ENCODE assay signal across 17 cellular contexts in the genomic region with DNA sequence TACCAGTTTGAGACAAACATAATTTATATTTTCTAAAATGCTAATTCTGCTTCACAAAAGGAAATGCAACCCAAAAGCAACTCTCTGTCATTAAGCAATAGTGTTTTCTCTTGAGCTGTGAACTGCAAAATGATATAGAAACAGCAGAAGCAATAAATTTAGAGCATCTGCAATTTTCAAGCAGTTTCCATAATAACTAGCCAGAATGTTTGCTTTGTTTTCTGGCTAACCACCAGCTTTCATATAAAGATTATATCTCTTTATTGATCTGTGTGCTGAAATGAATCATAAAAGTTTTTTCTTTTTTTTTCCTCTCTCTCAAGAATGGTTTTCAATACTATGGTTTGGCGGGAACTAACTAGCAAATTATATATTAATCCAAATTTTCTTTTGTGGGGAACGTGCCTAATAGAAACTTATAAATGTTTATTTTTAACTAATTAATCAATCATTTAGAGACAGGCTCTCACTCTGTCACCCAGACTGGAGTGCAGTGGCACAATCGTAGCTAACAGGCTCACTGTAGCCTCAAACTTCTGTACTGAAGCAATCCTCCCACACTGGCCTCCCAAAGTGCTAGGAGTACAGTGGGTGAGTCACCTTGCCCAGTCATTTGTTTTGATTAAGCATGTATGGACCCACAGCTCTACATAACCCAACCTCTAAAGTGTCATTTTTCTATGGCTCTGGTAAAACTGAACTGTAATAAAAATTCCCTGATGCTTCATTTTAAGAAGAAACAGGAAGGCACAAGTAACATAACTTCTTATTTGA.
DNase-seq lines count a peak whose midpoint lies in the region; ATAC-seq and TF ChIP-seq lines count a peak whose summit lies in the region.
"Had no signal": no experiment of that assay in that cellular context is flagged by ENCODE, and none has a peak within 500 bp of the region (broad histone marks: within the 10 kb centered on the region; RNA-seq: fewer than 3 reads in every experiment).

No MANE protein-coding gene starts in this region.

- no peaks in the 10 kb centered on the region for H3K9me2 ChIP-seq in PC-3 (replicated peaks; ENCODE audit: low read length)

- H3K36me3 ChIP-seq in PC-3 (ENCODE audit: low read depth, low read length) (no peaks in the 10 kb centered on the region), smooth muscle cell (ENCODE audit: low read depth) (no peaks in the 10 kb centered on the region), heart left ventricle (no peaks in the 10 kb centered on the region)
- H3K36me3 ChIP-seq: upper lobe of right lung had no signal

- intact Hi-C loops in PC-3 (cut with micrococcal nuclease) (loop anchor here (2.0 kb wide), 1 partner anchor 74 kb away; no protein-coding TSS in a partner anchor), heart left ventricle (cut with DNase I) (no loop called here)

- H3K4me1 ChIP-seq in PC-3 (ENCODE audit: insufficient read depth, low read length): peaks cover 21% of the 10 kb centered on the region
- no peaks in the 10 kb centered on the region for H3K4me1 ChIP-seq in smooth muscle cell (ENCODE audit: low read depth)
- H3K4me1 ChIP-seq in heart left ventricle: no peaks in the 10 kb centered on the region
- H3K4me1 ChIP-seq: upper lobe of right lung had no signal

- no peak for DNase-seq in HEK293T (ENCODE audit: extremely low spot score)
- DNase-seq in PC-3: peak; percentile 79
- peak; percentile 65 for DNase-seq in epithelial cell of esophagus (ENCODE audit: low read depth)
- no peak for DNase-seq in smooth muscle cell (lab: John Stamatoyannopoulos, UW; ENCODE audit: unreplicated experiment)
- no peak for DNase-seq in heart left ventricle
- no peak for DNase-seq in putamen (ENCODE audit: low spot score)
- DNase-seq: activated CD4-positive, alpha-beta T cell treated with anti-CD3 and anti-CD28 coated beads for 48 hours; cerebellar nuclear complex; NCI-H1436 treated with DMSO at 0.1 percent for 48 hours; NCI-H524 treated with DMSO at 0.1 percent for 48 hours; nucleus accumbens; small intestine; stimulated activated naive B cell treated with anti-CD40 and anti-IgM and Interleukin-4, amounts not matched to agents 10 μg/mL and 1 μg/mL and 100 μg/mL, for 72 hours; T-helper 17 cell; upper lobe of right lung had no signal

- POLR2A ChIA-PET in HEK293T (lab: Yijun Ruan, JAX) (no interaction called here), PC-3 (lab: Charles Lee; ENCODE audit: unreplicated experiment) (interaction anchor here (0.6 kb wide), 1 partner anchor 129 kb away, joined by 4 read pairs; no protein-coding TSS in a partner anchor)

- H3K27me3 ChIP-seq in PC-3 (ENCODE audit: low read length): no peaks in the 10 kb centered on the region
- no peaks in the 10 kb centered on the region for H3K27me3 ChIP-seq in smooth muscle cell (ENCODE audit: low read depth)
- no peaks in the 10 kb centered on the region for H3K27me3 ChIP-seq in heart left ventricle
- H3K27me3 ChIP-seq: upper lobe of right lung had no signal

- H2AFZ ChIP-seq in PC-3 (ENCODE audit: low read length) (no peak overlapping the region), smooth muscle cell (ENCODE audit: low read depth) (no peak overlapping the region)

- H3K9me3 ChIP-seq in PC-3 (ENCODE audit: low read length) (no peaks in the 10 kb centered on the region), smooth muscle cell (replicated peaks; ENCODE audit: low read depth) (no peaks in the 10 kb centered on the region), heart left ventricle (peaks cover 0 to 2% (median 0%) of the 10 kb centered on the region in 12 donors)
- H3K9me3 ChIP-seq: upper lobe of right lung had no signal

- no peak for TF ChIP-seq POLR2A in heart left ventricle (IDR thresholded peaks at IDR 0.05)

- H3K79me2 ChIP-seq in PC-3 (ENCODE audit: low read length) (no peaks in the 10 kb centered on the region), smooth muscle cell (ENCODE audit: low read depth) (no peaks in the 10 kb centered on the region)

- H4K20me1 ChIP-seq in PC-3 (ENCODE audit: low read length): no peaks in the 10 kb centered on the region
- H4K20me1 ChIP-seq in smooth muscle cell (ENCODE audit: low read depth): no peaks in the 10 kb centered on the region

- H3F3A ChIP-seq in PC-3 (ENCODE audit: low read length, unreplicated experiment) (no peaks in the 10 kb centered on the region), smooth muscle cell (ENCODE audit: low read depth) (no peaks in the 10 kb centered on the region)

- ATAC-seq in PC-3: peak; percentile 98
- no peak for ATAC-seq in heart left ventricle
- no peak for ATAC-seq in GM19351 (IDR thresholded peaks at IDR 0.05; ENCODE audit: unreplicated experiment)
- ATAC-seq: stimulated activated naive B cell treated with anti-CD40 and anti-IgM and Interleukin-4, amounts not matched to agents 10 μg/mL and 1 μg/mL and 100 μg/mL, for 72 hours; T-helper 17 cell; upper lobe of right lung had no signal

- H3K4me3 ChIP-seq in PC-3 (ENCODE audit: low read length): no peak overlapping the region
- no peak overlapping the region for H3K4me3 ChIP-seq in epithelial cell of esophagus (ENCODE audit: low read length)
- H3K4me3 ChIP-seq in smooth muscle cell: no peak overlapping the region
- no peak overlapping the region for H3K4me3 ChIP-seq in heart left ventricle
- H3K4me3 ChIP-seq: upper lobe of right lung had no signal

- H3K9ac ChIP-seq in PC-3 (ENCODE audit: low read length) (no peak overlapping the region), smooth muscle cell (ENCODE audit: low read depth) (no peak overlapping the region)

- H3K4me2 ChIP-seq in PC-3 (ENCODE audit: low read length) (peak overlapping the region; percentile 46), smooth muscle cell (no peak overlapping the region)

- 82% methylated on average over 3 of the region's 3 CpGs for WGBS in smooth muscle cell (ENCODE audit: low lambda C conversion rate)
- 73 to 82% (median 81%) methylated on average over 3 of the region's 3 CpGs for WGBS in heart left ventricle, 4 donors

- H3K27ac ChIP-seq in C4-2B: peak overlapping the region; percentile 40; the same call in 1 of the 2 replicates
- peak overlapping the region; percentile 79 for H3K27ac ChIP-seq in PC-3 (ENCODE audit: low read length)
- no peak overlapping the region for H3K27ac ChIP-seq in smooth muscle cell (ENCODE audit: low read depth)
- H3K27ac ChIP-seq in heart left ventricle: no peak overlapping the region
- H3K27ac ChIP-seq: upper lobe of right lung had no signal

- no TSS peak for BruUV-seq in PC-3 (replicated peaks; lab: Mats Ljungman, UMichigan)

- no peak for TF ChIP-seq CTCF in C4-2B (conservative IDR thresholded peaks at IDR 0.05)
- TF ChIP-seq CTCF in PC-3 (conservative IDR thresholded peaks at IDR 0.05; ENCODE audit: low read depth, low read length): no peak
- no peak for TF ChIP-seq CTCF in epithelial cell of esophagus (IDR thresholded peaks at IDR 0.05; ENCODE audit: insufficient read depth, low read depth, low read length, missing control alignments)
- no peak for TF ChIP-seq CTCF in smooth muscle cell (IDR thresholded peaks at IDR 0.05; ENCODE audit: borderline replicate concordance, insufficient read depth, poor library complexity, severe bottlenecking)
- no peak for TF ChIP-seq CTCF in heart left ventricle (IDR thresholded peaks at IDR 0.05)

- CTCF ChIA-PET in HEK293T (lab: Yijun Ruan, JAX): interaction anchor here (0.6 kb wide), 1 partner anchor 48 kb away, joined by 3 read pairs; no protein-coding TSS in a partner anchor
- CTCF ChIA-PET in PC-3 (lab: Charles Lee): no interaction called here

TF ChIP-seq in HEK293T, 16 proteins besides CTCF, POLR2A, EP300 and RAD21:
- TF ChIP-seq CTBP1 (IDR thresholded peaks at IDR 0.05; ENCODE audit: borderline replicate concordance): no peak
- TF ChIP-seq, protein P1, sequence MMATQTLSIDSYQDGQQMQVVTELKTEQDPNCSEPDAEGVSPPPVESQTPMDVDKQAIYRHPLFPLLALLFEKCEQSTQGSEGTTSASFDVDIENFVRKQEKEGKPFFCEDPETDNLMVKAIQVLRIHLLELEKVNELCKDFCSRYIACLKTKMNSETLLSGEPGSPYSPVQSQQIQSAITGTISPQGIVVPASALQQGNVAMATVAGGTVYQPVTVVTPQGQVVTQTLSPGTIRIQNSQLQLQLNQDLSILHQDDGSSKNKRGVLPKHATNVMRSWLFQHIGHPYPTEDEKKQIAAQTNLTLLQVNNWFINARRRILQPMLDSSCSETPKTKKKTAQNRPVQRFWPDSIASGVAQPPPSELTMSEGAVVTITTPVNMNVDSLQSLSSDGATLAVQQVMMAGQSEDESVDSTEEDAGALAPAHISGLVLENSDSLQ (IDR thresholded peaks at IDR 0.05): 0 out of 2 replicates have a peak, but pooled peaks have one; percentile 26
TF ChIP-seq in HEK293T: peak in this region for 1.

Comparison
In these comparisons a context has a peak if more than half of its experiments do, and no peak if none do; other contexts are left out.
1. H3K27ac ChIP-seq: peak in C4-2B (single experiment) and PC-3 (single experiment); none in smooth muscle cell (single experiment) and heart left ventricle (0 of 12).
2. DNase-seq: peak in PC-3 (single experiment) and epithelial cell of esophagus (single experiment); none in HEK293T (single experiment), smooth muscle cell (single experiment), heart left ventricle (0 of 5) and putamen (single experiment).